Comparison of ENCODE assay signal across 24 cellular contexts in genomic region chr10:111199587-111199986, GRCh38.
A peak's percentile ranks its signal among the peaks of the same experiment; 100 is the strongest.
DNase-seq lines count a peak whose midpoint lies in the region; ATAC-seq and TF ChIP-seq lines count a peak whose summit lies in the region.
"Had no signal": no experiment of that assay in that cellular context is flagged by ENCODE, and none has a peak within 500 bp of the region (broad histone marks: within the 10 kb centered on the region; RNA-seq: fewer than 3 reads in every experiment).

No MANE protein-coding gene starts in this region.

- H3K4me1 ChIP-seq in body of pancreas (peaks cover 26% of the 10 kb centered on the region), left ventricle myocardium inferior (no peaks in the 10 kb centered on the region)
- H3K4me1 ChIP-seq: BE2C, BLaER1 had no signal

- H3K9me3 ChIP-seq in body of pancreas (no peaks in the 10 kb centered on the region), left ventricle myocardium inferior (replicated peaks) (no peaks in the 10 kb centered on the region)
- H3K9me3 ChIP-seq: BE2C, BLaER1 had no signal

- intact Hi-C loops in body of pancreas (cut with DNase I) (no loop called here), left ventricle myocardium inferior (cut with micrococcal nuclease) (no loop called here)

- DNase-seq in NCI-H2029 (lab: John Stamatoyannopoulos, UW) (peak; percentile 11), NCI-H2029 treated with DMSO at 0.1 percent for 48 hours (lab: John Stamatoyannopoulos, UW) (no peak), LNCaP clone FGC (ENCODE audit: low read depth) (peak; percentile 19), NCI-H446 (lab: John Stamatoyannopoulos, UW) (peak; percentile 10 to 70), body of pancreas (peak; percentile 33 to 74 (median 56)), left ventricle myocardium inferior (no peak), kidney tubule cell (ENCODE audit: low spot score) (no peak)
- DNase-seq: 8988T; ACHN; BE2C; C1 segment of cervical spinal cord; CD4-positive, alpha-beta memory T cell; CD4-positive, CD25-positive, alpha-beta regulatory T cell; CD8-positive, alpha-beta memory T cell; COR-L47; DMS153; DMS53; DMS79; DND-41; EL; GDM1 had no signal

- peak; percentile 54 for ATAC-seq in body of pancreas
- ATAC-seq in GM21825 (IDR thresholded peaks at IDR 0.05; ENCODE audit: unreplicated experiment) = no peak
- ATAC-seq: GM12878 had no signal

- H3K36me3 ChIP-seq in body of pancreas (replicated peaks in 1 of 2; ENCODE audit: insufficient read depth in 1 of 2, low read depth in 2 of 2) (no peaks in the 10 kb centered on the region), left ventricle myocardium inferior (no peaks in the 10 kb centered on the region)
- H3K36me3 ChIP-seq: BE2C, BLaER1 had no signal

- H3K4me3 ChIP-seq in LNCaP clone FGC (ENCODE audit: low read depth, low read length) (no peak overlapping the region), body of pancreas (no peak overlapping the region), left ventricle myocardium inferior (no peak overlapping the region)
- H3K4me3 ChIP-seq: BLaER1, GM12878 had no signal

- H3K27me3 ChIP-seq in body of pancreas = no peaks in the 10 kb centered on the region
- H3K27me3 ChIP-seq in left ventricle myocardium inferior (ENCODE audit: low read depth) = peaks cover 10% of the 10 kb centered on the region
- H3K27me3 ChIP-seq: BE2C, BLaER1 had no signal

- TF ChIP-seq POLR2A in body of pancreas (IDR thresholded peaks at IDR 0.05) = no peak

- no peak for TF ChIP-seq CTCF in LNCaP clone FGC (IDR thresholded peaks at IDR 0.05; ENCODE audit: control insufficient read depth, extremely low read depth, insufficient read depth)
- TF ChIP-seq CTCF in body of pancreas (IDR thresholded peaks at IDR 0.05) = no peak
- no peak for TF ChIP-seq CTCF in left ventricle myocardium inferior (IDR thresholded peaks at IDR 0.05; ENCODE audit: borderline replicate concordance)

- H3K27ac ChIP-seq in body of pancreas (no peak overlapping the region), left ventricle myocardium inferior (replicated peaks) (no peak overlapping the region)
- H3K27ac ChIP-seq: BLaER1 had no signal

- 30 to 34% methylated on average over 4 of the region's 4 CpGs for WGBS in body of pancreas, 2 donors

Comparison
In these comparisons a context has a peak if more than half of its experiments do, and no peak if none do; other contexts are left out.
1. DNase-seq: peak in NCI-H2029 (single experiment), LNCaP clone FGC (single experiment), NCI-H446 (2 of 2) and body of pancreas (4 of 4); none in NCI-H2029 treated with DMSO at 0.1 percent for 48 hours (single experiment), left ventricle myocardium inferior (single experiment) and kidney tubule cell (single experiment).